Comparison of ENCODE assay signal across 8 cellular contexts in genomic region chr2:20351555-20352229, GRCh38. TPM values are rescaled to one million over a fixed set of nuclear protein-coding genes. Genes with fewer than 3 reads are reported as not detected.
DNase-seq lines count a peak whose midpoint lies in the region; ATAC-seq and TF ChIP-seq lines count a peak whose summit lies in the region.

No MANE protein-coding gene starts in this region.

- H3K9me3 Mint-ChIP-seq in WTC11 = no peaks in the 10 kb centered on the region

- H3K4me1 ChIP-seq in HUES6 (ENCODE audit: control insufficient read depth, insufficient read depth, low read length) (peaks cover 46% of the 10 kb centered on the region), lung (ENCODE audit: control insufficient read depth in 2 of 2, insufficient read depth in 2 of 2, low read length in 2 of 2) (peaks cover 10 to 12% of the 10 kb centered on the region in 2 donors)

- H3K36me3 ChIP-seq in HUES6 (ENCODE audit: control insufficient read depth, insufficient read depth, low read length) = no peaks in the 10 kb centered on the region
- H3K36me3 ChIP-seq in lung (ENCODE audit: control insufficient read depth in 2 of 2, insufficient read depth in 2 of 2, low read length in 2 of 2) = no peaks in the 10 kb centered on the region

- peak; percentile 3; the same call in 1 of the 2 replicates for ATAC-seq in WTC11
- no peak for ATAC-seq in lung (ENCODE audit: insufficient read depth, low FRiP score)
- ATAC-seq in GM21717 (IDR thresholded peaks at IDR 0.05; ENCODE audit: unreplicated experiment) = no peak
- ATAC-seq in HG02759 (IDR thresholded peaks at IDR 0.05; ENCODE audit: unreplicated experiment) = no peak

- H3K27ac ChIP-seq in C4-2B (peak overlapping the region; percentile 97), HUES6 (ENCODE audit: low read depth, low read length) (peak overlapping the region; percentile 71), lung (ENCODE audit: low read depth in 1 of 2, low read length in 1 of 2) (peak overlapping the region; percentile 93 to 99)

- POLR2A ChIA-PET in WTC11 (lab: Charles Lee) = interaction anchor here (0.7 to 3.4 kb wide), 2 partner anchors 10 to 96 kb away, joined by 3 to 17 read pairs; partner anchors contain the start of gene RHOB

- no peaks in the 10 kb centered on the region for H3K27me3 Mint-ChIP-seq in WTC11 (ENCODE audit: low read depth)

- H3K27me3 ChIP-seq in HUES6 (ENCODE audit: control insufficient read depth, insufficient read depth, low read length) (no peaks in the 10 kb centered on the region), lung (ENCODE audit: control insufficient read depth, insufficient read depth) (no peaks in the 10 kb centered on the region)

- CTCF ChIA-PET in WTC11 (lab: Charles Lee) = interaction anchor here (0.9 to 2.5 kb wide), 4 partner anchors 27 to 300 kb away, joined by 4 to 16 read pairs (median 4); partner anchors contain the start of gene RHOB

- TF ChIP-seq CTCF in C4-2B (conservative IDR thresholded peaks at IDR 0.05) (no peak), WTC11 (IDR thresholded peaks at IDR 0.05) (no peak), lung (IDR thresholded peaks at IDR 0.05; ENCODE audit: control extremely low read depth, extremely low read depth) (no peak), GM13977 (IDR thresholded peaks at IDR 0.05; ENCODE audit: extremely low read depth, insufficient read depth, missing control alignments) (no peak)

- in situ Hi-C loops in GM13977 (cut with MboI; ENCODE audit: low pct_unique_long_range_greater_than_20kb, low sequenced_read_pairs, unreplicated experiment) = no loop called here

- no peak overlapping the region for H3K4me3 Mint-ChIP-seq in WTC11

- H3K4me3 ChIP-seq in HUES6 (ENCODE audit: low read depth, low read length) (peak overlapping the region; percentile 60), lung (peak overlapping the region; percentile 73)

- peaks cover 4% of the 10 kb centered on the region; the same call in 1 of the 2 replicates for H3K36me3 Mint-ChIP-seq in WTC11

- peak overlapping the region; percentile 90 for H3K9ac ChIP-seq in HUES6 (ENCODE audit: low read length)

- DNase-seq in WTC11 (ENCODE audit: low spot score) = no peak
- DNase-seq in lung (ENCODE audit: low spot score) = no peak
- no peak for DNase-seq in GM13977 (ENCODE audit: low spot score)
- no peak for DNase-seq in activated gamma-delta T cell treated with Interleukin-2 at 50 U/mL for 16 hours

- peaks cover 30% of the 10 kb centered on the region for H3K4me1 Mint-ChIP-seq in WTC11

- no peak overlapping the region for H3K27ac Mint-ChIP-seq in WTC11

- no peaks in the 10 kb centered on the region for H3K9me3 ChIP-seq in HUES6 (ENCODE audit: control insufficient read depth, insufficient read depth, low read depth, low read length)
- no peaks in the 10 kb centered on the region for H3K9me3 ChIP-seq in lung (ENCODE audit: control insufficient read depth in 2 of 2, insufficient read depth in 1 of 2, low read length in 1 of 2)

- whole genome bisulfite sequencing in lung, 2 donors = 20% methylated on average over 13 of the region's 13 CpGs

TF ChIP-seq in WTC11, 78 proteins besides CTCF, POLR2A, EP300 and RAD21:
- TF ChIP-seq IRF2 (CRISPR knock-in tag; IDR thresholded peaks at IDR 0.05; ENCODE audit: borderline replicate concordance, low read depth) (no peak), SMAD4 (CRISPR knock-in tag; IDR thresholded peaks at IDR 0.05) (no peak), FOXP1 (CRISPR knock-in tag; IDR thresholded peaks at IDR 0.05; ENCODE audit: borderline replicate concordance) (no peak), PREB (CRISPR knock-in tag; IDR thresholded peaks at IDR 0.05; ENCODE audit: borderline replicate concordance) (no peak), ZBTB21 (CRISPR knock-in tag; IDR thresholded peaks at IDR 0.05; ENCODE audit: borderline replicate concordance) (no peak), MXD4 (CRISPR knock-in tag; IDR thresholded peaks at IDR 0.05; ENCODE audit: borderline replicate concordance) (no peak), ZNF671 (CRISPR knock-in tag; IDR thresholded peaks at IDR 0.05) (no peak), NR1H2 (CRISPR knock-in tag; IDR thresholded peaks at IDR 0.05) (no peak), CREB1 (CRISPR knock-in tag; IDR thresholded peaks at IDR 0.05) (no peak), ZNF232 (CRISPR knock-in tag; IDR thresholded peaks at IDR 0.05) (no peak), USF1 (CRISPR knock-in tag; IDR thresholded peaks at IDR 0.05) (no peak), TP53 (CRISPR knock-in tag; IDR thresholded peaks at IDR 0.05) (no peak), GABPB1 (CRISPR knock-in tag; IDR thresholded peaks at IDR 0.05) (no peak), FOXP4 (CRISPR knock-in tag; IDR thresholded peaks at IDR 0.05) (no peak), E2F1 (CRISPR knock-in tag; IDR thresholded peaks at IDR 0.05) (no peak)
TF ChIP-seq in WTC11: peak in this region for 0.

RNA-seq across cellular contexts. Expression of gene PUM2, which starts 1.0 kb away (rescaled TPM):
- total RNA-seq in WTC11 (2021) (84.7 to 104 TPM (median 90.0 TPM) in 3 replicates), lung (100 to 1,000 TPM in 1 of 2 donors, 10 to 100 TPM in 1; 72.5 to 145 TPM)
- 10 to 100 TPM; 27.4 to 29.5 TPM for polyA plus RNA-seq in lung
